28 cellular contexts compared by ENCODE assay signal in genomic region chr7:73599916-73600315, GRCh38. TPM values are rescaled to one million over a fixed set of nuclear protein-coding genes. Genes with fewer than 3 reads are reported as not detected.
"Had no signal": no experiment of that assay in that cellular context is flagged by ENCODE, and none has a peak within 500 bp of the region (broad histone marks: within the 10 kb centered on the region; RNA-seq: fewer than 3 reads in every experiment).

No MANE protein-coding gene starts in this region.

- H3K27me3 ChIP-seq: hepatocyte, neural progenitor cell, pancreas had no signal

- H3K36me3 ChIP-seq: heart right ventricle, left ventricle myocardium inferior, neural progenitor cell, pancreas, prostate gland, sigmoid colon, spleen, suprapubic skin, thoracic aorta, tibial artery, upper lobe of right lung had no signal

- H3K4me3 ChIP-seq: heart right ventricle, hepatocyte, left ventricle myocardium inferior, lung, neural progenitor cell, pancreas, prostate gland, sigmoid colon, spleen, suprapubic skin, thoracic aorta, tibial artery, upper lobe of right lung had no signal

- H3K27ac Mint-ChIP-seq: mesothelial cell of epicardium; naive B cell; natural killer cell; nephron progenitor cell; neural progenitor cell; stimulated activated effector memory CD8-positive, alpha-beta T cell treated with anti-CD3 and anti-CD28 coated beads, Interleukin-12 subunit alpha, Interleukin-12 subunit beta, amount 100 ng/mL, for 72 hours; stimulated activated naive CD8-positive, alpha-beta T cell treated with anti-CD3 and anti-CD28 coated beads, Interleukin-15, Interleukin-2, amounts not matched to agents 100 ng/mL and 50 ng/mL, for 24 hours had no signal

- H3K36me3 Mint-ChIP-seq: mesothelial cell of epicardium; natural killer cell; neural progenitor cell; stimulated activated effector memory CD8-positive, alpha-beta T cell treated with anti-CD3 and anti-CD28 coated beads, Interleukin-12 subunit alpha, Interleukin-12 subunit beta, amount 100 ng/mL, for 72 hours had no signal

- H3K4me1 Mint-ChIP-seq: mesothelial cell of epicardium; natural killer cell; neural progenitor cell; stimulated activated effector memory CD8-positive, alpha-beta T cell treated with anti-CD3 and anti-CD28 coated beads, Interleukin-12 subunit alpha, Interleukin-12 subunit beta, amount 100 ng/mL, for 72 hours had no signal

- H3K27ac ChIP-seq: heart right ventricle, hepatocyte, left ventricle myocardium inferior, neural progenitor cell, pancreas, prostate gland, sigmoid colon, spleen, suprapubic skin, thoracic aorta, tibial artery, upper lobe of right lung had no signal

- H3K9me3 ChIP-seq: heart right ventricle, left ventricle myocardium inferior, pancreas, prostate gland, sigmoid colon, spleen, suprapubic skin, thoracic aorta, tibial artery, upper lobe of right lung had no signal

- H3K4me1 ChIP-seq: heart right ventricle, left ventricle myocardium inferior, pancreas, prostate gland, sigmoid colon, spleen, tibial artery, upper lobe of right lung had no signal

- H3K9ac ChIP-seq: neural progenitor cell had no signal

- H3K4me3 Mint-ChIP-seq: mesothelial cell of epicardium; natural killer cell; nephron progenitor cell; neural progenitor cell; stimulated activated effector memory CD8-positive, alpha-beta T cell treated with anti-CD3 and anti-CD28 coated beads, Interleukin-12 subunit alpha, Interleukin-12 subunit beta, amount 100 ng/mL, for 72 hours; stimulated activated naive CD8-positive, alpha-beta T cell treated with anti-CD3 and anti-CD28 coated beads, Interleukin-15, Interleukin-2, amounts not matched to agents 100 ng/mL and 50 ng/mL, for 24 hours had no signal

- H3K9me3 Mint-ChIP-seq: mesothelial cell of epicardium; natural killer cell; nephron progenitor cell; neural progenitor cell; stimulated activated effector memory CD8-positive, alpha-beta T cell treated with anti-CD3 and anti-CD28 coated beads, Interleukin-12 subunit alpha, Interleukin-12 subunit beta, amount 100 ng/mL, for 72 hours; stimulated activated naive CD8-positive, alpha-beta T cell treated with anti-CD3 and anti-CD28 coated beads, Interleukin-15, Interleukin-2, amounts not matched to agents 100 ng/mL and 50 ng/mL, for 24 hours had no signal

- ATAC-seq: left colon; natural killer cell; stimulated activated effector memory CD8-positive, alpha-beta T cell treated with anti-CD3 and anti-CD28 coated beads, Interleukin-12 subunit alpha, Interleukin-12 subunit beta, amount 100 ng/mL, for 72 hours had no signal

- H2AFZ ChIP-seq: hepatocyte, neural progenitor cell had no signal

- DNase-seq: heart right ventricle; islet precursor cell; left colon; left ventricle myocardium inferior; mesendoderm; naive B cell; natural killer cell; nephron progenitor cell; pancreas; posterior cingulate gyrus; retina; sigmoid colon; small intestine; spleen; stimulated activated CD4-positive, alpha-beta T cell treated with anti-CD3 and anti-CD28 coated beads, Interleukin-4, amount 100 ng/mL, for 24 hours; stimulated activated naive CD4-positive, alpha-beta T cell; tibial artery; trophoblast cell; upper lobe of right lung had no signal

- H3K4me2 ChIP-seq: hepatocyte, neural progenitor cell had no signal

RNA-seq across cellular contexts. Expression of gene MLXIPL, which starts 24.4 kb away (rescaled TPM):
- total RNA-seq: natural killer cell had no signal
